Comparison of ENCODE assay signal across 8 cellular contexts in genomic region chr16:11670171-11671131, GRCh38. TPM values are rescaled to one million over a fixed set of nuclear protein-coding genes. Genes with fewer than 3 reads are reported as not detected.
A peak's percentile ranks its signal among the peaks of the same experiment; 100 is the strongest.
DNase-seq lines count a peak whose midpoint lies in the region; ATAC-seq and TF ChIP-seq lines count a peak whose summit lies in the region.

No MANE protein-coding gene starts in this region.

- H3K36me3 ChIP-seq in HUES64 (ENCODE audit: insufficient read depth, low read length): no peaks in the 10 kb centered on the region

- DNase-seq in retina (peak; percentile 47), hepatic stellate cell (ENCODE audit: low spot score) (no peak), pons (ENCODE audit: low spot score) (no peak), putamen (ENCODE audit: low spot score) (no peak)

- peak overlapping the region; percentile 71 for H3K4me3 Mint-ChIP-seq in dendritic cell treated with granulocyte-macrophage colony-stimulating factor and Interleukin-4, amounts not matched to agents 40 ng/mL and 50 ng/mL, for 4 days

- TF ChIP-seq POLR2A in GM15510 (IDR thresholded peaks at IDR 0.05; ENCODE audit: borderline replicate concordance, extremely low read depth, insufficient read length): peak; percentile 2

- ATAC-seq in GM19455 (IDR thresholded peaks at IDR 0.05; ENCODE audit: unreplicated experiment): no peak

- WGBS in HUES64: 76% methylated on average over 27 of the region's 27 CpGs

- peaks cover 17% of the 10 kb centered on the region for H3K4me1 ChIP-seq in HUES64 (ENCODE audit: insufficient read depth, low read length)

- H3K9ac ChIP-seq in HUES64 (ENCODE audit: low read depth, low read length): no peak overlapping the region

- peak overlapping the region; percentile 73; the same call in 1 of the 2 replicates for H3K4me3 ChIP-seq in HUES64 (ENCODE audit: low read length)

- H3K36me3 Mint-ChIP-seq in dendritic cell treated with granulocyte-macrophage colony-stimulating factor and Interleukin-4, amounts not matched to agents 40 ng/mL and 50 ng/mL, for 4 days (ENCODE audit: low read depth): peaks cover 50% of the 10 kb centered on the region

- peaks cover 60% of the 10 kb centered on the region for H3K4me1 Mint-ChIP-seq in dendritic cell treated with granulocyte-macrophage colony-stimulating factor and Interleukin-4, amounts not matched to agents 40 ng/mL and 50 ng/mL, for 4 days (ENCODE audit: low read depth)

- peak overlapping the region; percentile 75 for H3K27ac Mint-ChIP-seq in dendritic cell treated with granulocyte-macrophage colony-stimulating factor and Interleukin-4, amounts not matched to agents 40 ng/mL and 50 ng/mL, for 4 days

- H3K27ac ChIP-seq in HUES64 (ENCODE audit: low read depth, low read length): no peak overlapping the region

- H3K9me3 ChIP-seq in HUES64 (ENCODE audit: insufficient read depth, low read depth, low read length): no peaks in the 10 kb centered on the region

- H3K27me3 ChIP-seq in HUES64 (ENCODE audit: insufficient read depth, low read length): no peaks in the 10 kb centered on the region

- intact Hi-C loops in dendritic cell treated with granulocyte-macrophage colony-stimulating factor and Interleukin-4, amounts not matched to agents 40 ng/mL and 50 ng/mL, for 4 days (cut with micrococcal nuclease): no loop called here

- no peaks in the 10 kb centered on the region for H3K9me3 Mint-ChIP-seq in dendritic cell treated with granulocyte-macrophage colony-stimulating factor and Interleukin-4, amounts not matched to agents 40 ng/mL and 50 ng/mL, for 4 days

- H3K27me3 Mint-ChIP-seq in dendritic cell treated with granulocyte-macrophage colony-stimulating factor and Interleukin-4, amounts not matched to agents 40 ng/mL and 50 ng/mL, for 4 days: peaks cover 28% of the 10 kb centered on the region

RNA-seq across cellular contexts. Expression of gene SNN, which starts 2.2 kb away (rescaled TPM):
- polyA plus RNA-seq in HUES64 (2013, experiment 1 of 2): 48.0 TPM
- polyA plus RNA-seq in HUES64 (2013, experiment 2 of 2): 58.7 TPM
